8 cellular contexts compared by ENCODE assay signal in genomic region chr18:26307161-26307773, GRCh38.
DNase-seq lines count a peak whose midpoint lies in the region; ATAC-seq and TF ChIP-seq lines count a peak whose summit lies in the region.

No MANE protein-coding gene starts in this region.

- no peaks in the 10 kb centered on the region for H3K27me3 ChIP-seq in neural progenitor cell

- H3K9ac ChIP-seq in neural progenitor cell: no peak overlapping the region

- no peaks in the 10 kb centered on the region for H3K9me3 ChIP-seq in neural progenitor cell (ENCODE audit: low read depth)

- no peaks in the 10 kb centered on the region for H3K36me3 Mint-ChIP-seq in neural progenitor cell

- no peak overlapping the region for H3K4me2 ChIP-seq in neural progenitor cell

- peaks cover 7% of the 10 kb centered on the region for H3K4me1 ChIP-seq in neural progenitor cell

- H3F3A ChIP-seq in neural progenitor cell (ENCODE audit: low read depth): peaks cover 8% of the 10 kb centered on the region

- peak; percentile 74 for DNase-seq in DMS53 (lab: John Stamatoyannopoulos, UW)
- DNase-seq in Kasumi-1 (lab: John Stamatoyannopoulos, UW): peak; percentile 81 to 92
- DNase-seq in RPMI8226: peak; percentile 61
- peak; percentile 60 for DNase-seq in neural progenitor cell (ENCODE audit: low spot score)

- no peaks in the 10 kb centered on the region for H3K36me3 ChIP-seq in neural progenitor cell

- H3K4me3 ChIP-seq in neural progenitor cell: no peak overlapping the region

- no peaks in the 10 kb centered on the region for H3K27me3 Mint-ChIP-seq in neural progenitor cell (ENCODE audit: insufficient read depth, low read depth)

- ATAC-seq in GM19463 (IDR thresholded peaks at IDR 0.05; ENCODE audit: unreplicated experiment) (peak; percentile 57), esophagus mucosa (peak; percentile 64), GM19328 (IDR thresholded peaks at IDR 0.05; ENCODE audit: unreplicated experiment) (no peak), HG03432 (IDR thresholded peaks at IDR 0.05; ENCODE audit: unreplicated experiment) (no peak)

- H3K27ac Mint-ChIP-seq in neural progenitor cell: no peak overlapping the region

- no peak overlapping the region for H3K27ac ChIP-seq in neural progenitor cell

- no peaks in the 10 kb centered on the region for H3K9me3 Mint-ChIP-seq in neural progenitor cell

- H2AFZ ChIP-seq in neural progenitor cell (replicated peaks): no peak overlapping the region

- H3K4me3 Mint-ChIP-seq in neural progenitor cell: no peak overlapping the region

- H3K79me2 ChIP-seq in neural progenitor cell (ENCODE audit: low read depth): no peaks in the 10 kb centered on the region

- peak; percentile 75 for TF ChIP-seq CTCF in neural progenitor cell (IDR thresholded peaks at IDR 0.05)

- peaks cover 6% of the 10 kb centered on the region for H3K4me1 Mint-ChIP-seq in neural progenitor cell

- H4K20me1 ChIP-seq in neural progenitor cell (ENCODE audit: low read depth): no peaks in the 10 kb centered on the region

Comparison
In these comparisons a context has a peak if more than half of its experiments do, and no peak if none do; other contexts are left out.
1. ATAC-seq: peak in GM19463 (single experiment) and esophagus mucosa (single experiment); none in GM19328 (single experiment) and HG03432 (single experiment).
2. Peak in every context shown above with its lines, with median percentiles within 50 percentile points of each other: DNase-seq.